In the genomic region with DNA sequence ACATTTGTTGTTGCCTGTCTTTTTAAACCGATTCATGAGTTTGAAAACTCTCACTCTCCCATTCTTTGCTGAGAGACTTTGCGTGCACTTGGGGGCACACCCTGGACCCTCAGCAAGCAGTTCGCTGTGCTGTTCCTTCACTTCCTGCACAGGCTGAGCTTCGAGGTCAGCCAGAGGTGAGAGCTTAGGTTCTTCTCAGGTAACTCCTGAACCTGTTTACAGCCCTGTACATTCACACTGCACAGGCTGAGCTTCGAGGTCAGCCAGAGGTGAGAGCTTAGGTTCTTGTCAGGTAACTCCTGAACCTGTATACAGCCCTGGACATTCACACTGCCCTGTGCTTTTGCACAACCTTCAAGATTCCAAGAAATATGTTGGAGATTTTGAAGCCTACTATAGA, we compare ENCODE assay signal across 11 cellular contexts. TPM values are rescaled to one million over a fixed set of nuclear protein-coding genes. Genes with fewer than 3 reads are reported as not detected.
DNase-seq lines count a peak whose midpoint lies in the region; TF ChIP-seq lines count a peak whose summit lies in the region.
"Had no signal": no experiment of that assay in that cellular context is flagged by ENCODE, and none has a peak within 500 bp of the region (broad histone marks: within the 10 kb centered on the region; RNA-seq: fewer than 3 reads in every experiment).

No MANE protein-coding gene starts in this region.

- H3K36me3 ChIP-seq in neural progenitor cell, result no peaks in the 10 kb centered on the region

- no peak overlapping the region for H3K9ac ChIP-seq in neural progenitor cell

- no peaks in the 10 kb centered on the region for H3K4me1 ChIP-seq in neural progenitor cell

- H3K27me3 Mint-ChIP-seq in activated naive CD4-positive, alpha-beta T cell treated with anti-CD3 and anti-CD28 coated beads, Interleukin-2, amount 10 ng/mL, durations not matched to agents 7 days and 5 days, result peaks cover 7% of the 10 kb centered on the region
- H3K27me3 Mint-ChIP-seq in neural progenitor cell (ENCODE audit: insufficient read depth, low read depth), result peaks cover 4% of the 10 kb centered on the region

- intact Hi-C loops in posterior cingulate gyrus (cut with DNase I), result no loop called here

- peak overlapping the region; percentile 10 for H2AFZ ChIP-seq in neural progenitor cell (replicated peaks)

- peaks cover 22% of the 10 kb centered on the region for H3K36me3 Mint-ChIP-seq in activated naive CD4-positive, alpha-beta T cell treated with anti-CD3 and anti-CD28 coated beads, Interleukin-2, amount 10 ng/mL, durations not matched to agents 7 days and 5 days
- no peaks in the 10 kb centered on the region for H3K36me3 Mint-ChIP-seq in neural progenitor cell

- H3K27ac Mint-ChIP-seq in activated naive CD4-positive, alpha-beta T cell treated with anti-CD3 and anti-CD28 coated beads, Interleukin-2, amount 10 ng/mL, durations not matched to agents 7 days and 5 days, result peak overlapping the region; percentile 100
- H3K27ac Mint-ChIP-seq in neural progenitor cell, result no peak overlapping the region

- H3F3A ChIP-seq in neural progenitor cell (ENCODE audit: low read depth), result no peaks in the 10 kb centered on the region

- H3K27me3 ChIP-seq in HL-60 (ENCODE audit: insufficient read depth, poor library complexity, severe bottlenecking), result no peaks in the 10 kb centered on the region
- no peaks in the 10 kb centered on the region for H3K27me3 ChIP-seq in neural progenitor cell

- CTCF ChIA-PET in activated naive CD4-positive, alpha-beta T cell treated with anti-CD3 and anti-CD28 coated beads, Interleukin-2, amount 10 ng/mL, durations not matched to agents 7 days and 5 days (lab: Charles Lee), result interaction anchor here (0.5 to 23.1 kb wide), 36 partner anchors 9 to 460 kb away, joined by 3 to 657 read pairs (median 5); a partner anchor contains a TSS

- H3K4me1 Mint-ChIP-seq in activated naive CD4-positive, alpha-beta T cell treated with anti-CD3 and anti-CD28 coated beads, Interleukin-2, amount 10 ng/mL, durations not matched to agents 7 days and 5 days, result peaks cover 74% of the 10 kb centered on the region
- H3K4me1 Mint-ChIP-seq in neural progenitor cell, result no peaks in the 10 kb centered on the region

- DNase-seq in DMS53 (lab: John Stamatoyannopoulos, UW) (peak; percentile 34), DMS53 treated with DMSO at 0.1 percent for 48 hours (lab: John Stamatoyannopoulos, UW; ENCODE audit: unreplicated experiment) (no peak), HL-60 (ENCODE audit: low read depth in 1 of 2, low spot score in 1 of 2) (no peak), neural progenitor cell (ENCODE audit: low spot score) (no peak), SKM-1 (lab: John Stamatoyannopoulos, UW; ENCODE audit: unreplicated experiment) (no peak), posterior cingulate gyrus (no peak)
- peak; percentile 70 for DNase-seq in activated naive CD4-positive, alpha-beta T cell treated with anti-CD3 and anti-CD28 coated beads, Interleukin-2, amount 10 ng/mL, durations not matched to agents 7 days and 5 days
- DNase-seq in stimulated activated CD4-positive, alpha-beta T cell treated with anti-CD3 and anti-CD28 coated beads, Interleukin-2, amount 100 ng/mL, for 24 hours, result no peak
- DNase-seq: NCI-H1105 treated with DMSO at 0.1 percent for 48 hours had no signal

- H3K4me3 ChIP-seq in HL-60 (replicated peaks; ENCODE audit: insufficient read depth, low read length) (no peak overlapping the region), neural progenitor cell (no peak overlapping the region)

- TF ChIP-seq CTCF in HL-60 (IDR thresholded peaks at IDR 0.05; ENCODE audit: insufficient read depth, low read length), result no peak
- TF ChIP-seq CTCF in neural progenitor cell (IDR thresholded peaks at IDR 0.05), result no peak

- no peak overlapping the region for H3K4me2 ChIP-seq in neural progenitor cell

- H3K9me3 Mint-ChIP-seq in activated naive CD4-positive, alpha-beta T cell treated with anti-CD3 and anti-CD28 coated beads, Interleukin-2, amount 10 ng/mL, durations not matched to agents 7 days and 5 days, result peaks cover 13% of the 10 kb centered on the region
- H3K9me3 Mint-ChIP-seq in neural progenitor cell, result peaks cover 2% of the 10 kb centered on the region

- H3K9me3 ChIP-seq in neural progenitor cell (ENCODE audit: low read depth), result no peaks in the 10 kb centered on the region

- H3K27ac ChIP-seq in HL-60 (replicated peaks), result peak overlapping the region; percentile 1; the same call in 1 of the 2 replicates
- no peak overlapping the region for H3K27ac ChIP-seq in neural progenitor cell
- H3K27ac ChIP-seq: 22Rv1 had no signal

- H4K20me1 ChIP-seq in neural progenitor cell (ENCODE audit: low read depth), result no peaks in the 10 kb centered on the region

- no peaks in the 10 kb centered on the region for H3K79me2 ChIP-seq in neural progenitor cell (ENCODE audit: low read depth)

- peak overlapping the region; percentile 88 for H3K4me3 Mint-ChIP-seq in activated naive CD4-positive, alpha-beta T cell treated with anti-CD3 and anti-CD28 coated beads, Interleukin-2, amount 10 ng/mL, durations not matched to agents 7 days and 5 days
- no peak overlapping the region for H3K4me3 Mint-ChIP-seq in neural progenitor cell

RNA-seq across cellular contexts. Expression of a gene that starts 9.8 kb away (rescaled TPM):
- not detected in 2 replicates for total RNA-seq in neural progenitor cell (ENCODE audit: low replicate concordance)
- total RNA-seq: SK-MEL-5 had no signal

RNA-seq across cellular contexts. Expression of a gene that starts 18.0 kb away (rescaled TPM):
- not detected in 2 replicates for total RNA-seq in neural progenitor cell (ENCODE audit: low replicate concordance)
- total RNA-seq: SK-MEL-5 had no signal

Comparison
In these comparisons a context has a peak if more than half of its experiments do, and no peak if none do; other contexts are left out.
1. DNase-seq: peak in DMS53 (single experiment) and activated naive CD4-positive, alpha-beta T cell treated with anti-CD3 and anti-CD28 coated beads, Interleukin-2, amount 10 ng/mL, durations not matched to agents 7 days and 5 days (single experiment); none in DMS53 treated with DMSO at 0.1 percent for 48 hours (single experiment), HL-60 (0 of 2), neural progenitor cell (single experiment), SKM-1 (single experiment), posterior cingulate gyrus (0 of 10) and stimulated activated CD4-positive, alpha-beta T cell treated with anti-CD3 and anti-CD28 coated beads, Interleukin-2, amount 100 ng/mL, for 24 hours (0 of 2).